In the genomic region with DNA sequence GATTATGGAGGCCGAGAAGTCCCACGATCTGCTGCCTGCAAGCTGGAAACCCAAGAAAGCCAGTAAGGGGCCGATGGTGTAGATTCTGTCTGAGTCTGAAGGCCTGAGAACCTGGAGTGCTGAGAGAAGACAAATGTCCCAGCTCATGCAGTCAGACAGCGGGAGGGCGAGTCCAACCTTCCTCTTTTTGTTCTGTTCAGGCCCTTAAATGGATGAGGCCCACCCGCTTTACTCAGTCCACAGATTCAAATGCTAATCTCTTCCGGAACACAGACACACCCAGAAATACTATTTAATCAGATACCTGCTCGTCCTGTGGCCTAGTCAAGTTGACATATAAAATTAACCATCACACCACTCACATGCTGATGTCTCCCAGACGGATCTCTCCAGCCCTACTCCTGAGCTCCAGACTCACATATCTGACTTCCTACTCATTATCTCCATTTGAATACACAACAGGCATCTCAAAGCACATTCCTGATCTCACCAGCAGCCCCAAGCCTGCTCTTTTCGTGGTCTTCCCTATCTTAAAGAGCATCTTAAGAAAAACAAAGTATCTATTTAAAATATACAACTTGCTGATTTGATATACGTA, we compare ENCODE assay signal across 1 cellular context.
TF ChIP-seq lines count a peak whose summit lies in the region.

No MANE protein-coding gene starts in this region.

TF ChIP-seq in SK-N-SH, 30 proteins besides CTCF, POLR2A, EP300 and RAD21:
- peak; percentile 70 for TF ChIP-seq GATA2 (CRISPR knock-in tag; IDR thresholded peaks at IDR 0.05)
- no peak for TF ChIP-seq SMC3 (IDR thresholded peaks at IDR 0.05; ENCODE audit: low read depth, low read length)
- TF ChIP-seq, protein P1, sequence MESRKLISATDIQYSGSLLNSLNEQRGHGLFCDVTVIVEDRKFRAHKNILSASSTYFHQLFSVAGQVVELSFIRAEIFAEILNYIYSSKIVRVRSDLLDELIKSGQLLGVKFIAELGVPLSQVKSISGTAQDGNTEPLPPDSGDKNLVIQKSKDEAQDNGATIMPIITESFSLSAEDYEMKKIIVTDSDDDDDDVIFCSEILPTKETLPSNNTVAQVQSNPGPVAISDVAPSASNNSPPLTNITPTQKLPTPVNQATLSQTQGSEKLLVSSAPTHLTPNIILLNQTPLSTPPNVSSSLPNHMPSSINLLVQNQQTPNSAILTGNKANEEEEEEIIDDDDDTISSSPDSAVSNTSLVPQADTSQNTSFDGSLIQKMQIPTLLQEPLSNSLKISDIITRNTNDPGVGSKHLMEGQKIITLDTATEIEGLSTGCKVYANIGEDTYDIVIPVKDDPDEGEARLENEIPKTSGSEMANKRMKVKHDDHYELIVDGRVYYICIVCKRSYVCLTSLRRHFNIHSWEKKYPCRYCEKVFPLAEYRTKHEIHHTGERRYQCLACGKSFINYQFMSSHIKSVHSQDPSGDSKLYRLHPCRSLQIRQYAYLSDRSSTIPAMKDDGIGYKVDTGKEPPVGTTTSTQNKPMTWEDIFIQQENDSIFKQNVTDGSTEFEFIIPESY (IDR thresholded peaks at IDR 0.05; ENCODE audit: borderline replicate concordance, low read depth) = no peak
- TF ChIP-seq, protein P2, sequence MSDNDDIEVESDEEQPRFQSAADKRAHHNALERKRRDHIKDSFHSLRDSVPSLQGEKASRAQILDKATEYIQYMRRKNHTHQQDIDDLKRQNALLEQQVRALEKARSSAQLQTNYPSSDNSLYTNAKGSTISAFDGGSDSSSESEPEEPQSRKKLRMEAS (IDR thresholded peaks at IDR 0.05; ENCODE audit: low read depth) = no peak
- TF ChIP-seq FOXM1 (IDR thresholded peaks at IDR 0.05; ENCODE audit: low read depth) = no peak
- TF ChIP-seq NFIC (IDR thresholded peaks at IDR 0.05; ENCODE audit: borderline replicate concordance) = no peak
- TF ChIP-seq SIN3A (IDR thresholded peaks at IDR 0.05; ENCODE audit: borderline replicate concordance, low read depth, low read length) = no peak
- no peak for TF ChIP-seq ELF1 (IDR thresholded peaks at IDR 0.05)
- no peak for TF ChIP-seq YY1 (IDR thresholded peaks at IDR 0.05; ENCODE audit: low read depth)
- TF ChIP-seq, protein P3, sequence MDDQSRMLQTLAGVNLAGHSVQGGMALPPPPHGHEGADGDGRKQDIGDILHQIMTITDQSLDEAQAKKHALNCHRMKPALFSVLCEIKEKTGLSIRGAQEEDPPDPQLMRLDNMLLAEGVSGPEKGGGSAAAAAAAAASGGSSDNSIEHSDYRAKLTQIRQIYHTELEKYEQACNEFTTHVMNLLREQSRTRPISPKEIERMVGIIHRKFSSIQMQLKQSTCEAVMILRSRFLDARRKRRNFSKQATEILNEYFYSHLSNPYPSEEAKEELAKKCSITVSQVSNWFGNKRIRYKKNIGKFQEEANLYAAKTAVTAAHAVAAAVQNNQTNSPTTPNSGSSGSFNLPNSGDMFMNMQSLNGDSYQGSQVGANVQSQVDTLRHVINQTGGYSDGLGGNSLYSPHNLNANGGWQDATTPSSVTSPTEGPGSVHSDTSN (IDR thresholded peaks at IDR 0.05) = peak; percentile 27; the same call in 1 of the 2 replicates
- no peak for TF ChIP-seq CHD2 (IDR thresholded peaks at IDR 0.05; ENCODE audit: low read length, partially characterized antibody)
- no peak for TF ChIP-seq MEF2A (IDR thresholded peaks at IDR 0.05; ENCODE audit: borderline replicate concordance, low read depth)
- TF ChIP-seq TCF12 (IDR thresholded peaks at IDR 0.05) = peak; percentile 54; the same call in 1 of the 2 replicates
- no peak for TF ChIP-seq NRF1 (IDR thresholded peaks at IDR 0.05; ENCODE audit: low read depth, low read length)
- no peak for TF ChIP-seq FOSL2 (IDR thresholded peaks at IDR 0.05; ENCODE audit: borderline replicate concordance, low read depth)
- peak; percentile 79; the same call in 1 of the 2 replicates for TF ChIP-seq RCOR1 (IDR thresholded peaks at IDR 0.05; ENCODE audit: low read length)
- TF ChIP-seq JUND (IDR thresholded peaks at IDR 0.05) = no peak
- no peak; the same call in 1 of the 2 replicates for TF ChIP-seq FOXJ3 (CRISPR knock-in tag; IDR thresholded peaks at IDR 0.05)
